In genomic region chr6:36596359-36596758, GRCh38 we compare ENCODE assay signal across 1 cellular context.
TF ChIP-seq lines count a peak whose summit lies in the region.

No MANE protein-coding gene starts in this region.

TF ChIP-seq in IMR-90, 13 proteins besides CTCF, POLR2A, EP300 and RAD21 (continued from another document):
- TF ChIP-seq, protein P1, sequence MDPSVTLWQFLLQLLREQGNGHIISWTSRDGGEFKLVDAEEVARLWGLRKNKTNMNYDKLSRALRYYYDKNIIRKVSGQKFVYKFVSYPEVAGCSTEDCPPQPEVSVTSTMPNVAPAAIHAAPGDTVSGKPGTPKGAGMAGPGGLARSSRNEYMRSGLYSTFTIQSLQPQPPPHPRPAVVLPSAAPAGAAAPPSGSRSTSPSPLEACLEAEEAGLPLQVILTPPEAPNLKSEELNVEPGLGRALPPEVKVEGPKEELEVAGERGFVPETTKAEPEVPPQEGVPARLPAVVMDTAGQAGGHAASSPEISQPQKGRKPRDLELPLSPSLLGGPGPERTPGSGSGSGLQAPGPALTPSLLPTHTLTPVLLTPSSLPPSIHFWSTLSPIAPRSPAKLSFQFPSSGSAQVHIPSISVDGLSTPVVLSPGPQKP (IDR thresholded peaks at IDR 0.05; ENCODE audit: borderline replicate concordance, low read depth, low read length) = no peak
- TF ChIP-seq NFE2L2 (IDR thresholded peaks at IDR 0.05; ENCODE audit: low read depth, low read length) = no peak
- no peak for TF ChIP-seq BHLHE40 (IDR thresholded peaks at IDR 0.05; ENCODE audit: low read depth, low read length)
- no peak for TF ChIP-seq FOS (IDR thresholded peaks at IDR 0.05; ENCODE audit: low read depth, low read length)
- TF ChIP-seq MAZ (IDR thresholded peaks at IDR 0.05; ENCODE audit: borderline replicate concordance, low read depth, low read length) = no peak
- TF ChIP-seq MAFK (IDR thresholded peaks at IDR 0.05; ENCODE audit: low read depth, low read length) = no peak
